Comparison of ENCODE assay signal across 16 cellular contexts in the genomic region with DNA sequence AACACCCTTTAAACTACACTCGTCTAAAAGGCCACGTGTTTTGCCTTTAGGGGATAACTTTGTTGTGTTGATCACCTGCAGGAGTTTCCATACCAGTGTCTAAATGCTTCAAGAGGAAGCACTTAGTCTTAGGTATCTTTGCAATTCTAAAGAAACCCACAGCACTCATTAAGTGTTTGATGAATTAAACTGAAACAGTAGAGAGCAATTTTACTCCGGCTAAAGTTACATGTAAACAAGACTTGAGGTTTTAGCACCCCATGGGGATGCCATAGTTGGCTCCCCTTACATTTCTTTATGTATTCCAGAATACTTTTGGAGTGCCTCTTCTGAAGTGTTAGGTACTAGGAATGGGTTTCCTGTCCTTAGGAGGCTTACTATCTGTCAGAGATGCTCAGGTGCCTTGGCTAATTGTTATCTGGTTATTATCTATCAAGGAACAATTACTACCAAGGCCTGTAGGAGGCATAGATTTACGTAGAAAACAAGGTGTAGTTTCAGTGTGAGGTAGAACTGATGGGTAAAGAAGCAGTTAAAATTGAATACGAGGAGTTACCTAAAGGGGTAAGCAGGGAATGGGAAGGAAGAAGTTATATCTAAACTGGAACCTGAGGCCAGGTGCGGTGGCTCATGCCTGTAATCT.
"Had no signal": no experiment of that assay in that cellular context is flagged by ENCODE, and none has a peak within 500 bp of the region (broad histone marks: within the 10 kb centered on the region; RNA-seq: fewer than 3 reads in every experiment).

No MANE protein-coding gene starts in this region.

- H3K4me1 ChIP-seq: testis, upper lobe of right lung had no signal

- H3K27ac Mint-ChIP-seq: brain; dendritic cell treated with granulocyte-macrophage colony-stimulating factor and Interleukin-4, amounts not matched to agents 40 ng/mL and 50 ng/mL, for 4 days; effector memory CD8-positive, alpha-beta T cell; stimulated activated naive CD8-positive, alpha-beta T cell treated with anti-CD3 and anti-CD28 coated beads, Interleukin-15, amount 100 ng/mL, for 72 hours; T-helper 17 cell had no signal

- H3K27me3 Mint-ChIP-seq: dendritic cell treated with granulocyte-macrophage colony-stimulating factor and Interleukin-4, amounts not matched to agents 40 ng/mL and 50 ng/mL, for 4 days; effector memory CD8-positive, alpha-beta T cell; stimulated activated naive CD8-positive, alpha-beta T cell treated with anti-CD3 and anti-CD28 coated beads, Interleukin-15, amount 100 ng/mL, for 72 hours; T-helper 17 cell had no signal

- H3K4me2 ChIP-seq: hepatocyte had no signal

- H2AFZ ChIP-seq: hepatocyte had no signal

- DNase-seq: activated CD4-positive, alpha-beta T cell treated with anti-CD3 and anti-CD28 coated beads, Interleukin-2, amount 50 U/mL, for 4 hours; activated CD4-positive, CD25-positive, alpha-beta regulatory T cell; activated naive CD4-positive, alpha-beta T cell treated with anti-CD3 and anti-CD28 coated beads, Interleukin-2, amount 50 U/mL, for 16 hours; amygdala; effector memory CD8-positive, alpha-beta T cell; ovary; stimulated activated CD4-positive, alpha-beta T cell treated with anti-CD3 and anti-CD28 coated beads, Interleukin-4, amount 100 ng/mL, for 1 hour; stimulated activated CD8-positive, alpha-beta memory T cell treated with anti-CD3 and anti-CD28 coated beads, Interleukin-4, amount 100 ng/mL, for 48 hours; stimulated activated naive CD8-positive, alpha-beta T cell treated with anti-CD3 and anti-CD28 coated beads, Interleukin-15, amount 100 ng/mL, for 72 hours; T-helper 17 cell; testis; upper lobe of right lung had no signal

- ATAC-seq: effector memory CD8-positive, alpha-beta T cell; stimulated activated naive CD8-positive, alpha-beta T cell treated with anti-CD3 and anti-CD28 coated beads, Interleukin-15, amount 100 ng/mL, for 72 hours; T-helper 17 cell; upper lobe of right lung had no signal

- H3K9me3 ChIP-seq: ovary, testis, upper lobe of right lung had no signal

- H3K27ac ChIP-seq: hepatocyte, ovary, testis, upper lobe of right lung had no signal

- H3K4me1 Mint-ChIP-seq: neural crest cell, T-helper 17 cell had no signal

- H3K27me3 ChIP-seq: hepatocyte, ovary, testis, upper lobe of right lung had no signal

- H3K36me3 ChIP-seq: ovary, upper lobe of right lung had no signal

- H3K4me3 ChIP-seq: hepatocyte, ovary, testis, upper lobe of right lung had no signal

- H3K4me3 Mint-ChIP-seq: brain; dendritic cell treated with granulocyte-macrophage colony-stimulating factor and Interleukin-4, amounts not matched to agents 40 ng/mL and 50 ng/mL, for 4 days; effector memory CD8-positive, alpha-beta T cell; neural crest cell; stimulated activated naive CD8-positive, alpha-beta T cell treated with anti-CD3 and anti-CD28 coated beads, Interleukin-15, amount 100 ng/mL, for 72 hours; T-helper 17 cell had no signal

- H3K9me3 Mint-ChIP-seq: dendritic cell treated with granulocyte-macrophage colony-stimulating factor and Interleukin-4, amounts not matched to agents 40 ng/mL and 50 ng/mL, for 4 days; effector memory CD8-positive, alpha-beta T cell; neural crest cell; stimulated activated naive CD8-positive, alpha-beta T cell treated with anti-CD3 and anti-CD28 coated beads, Interleukin-15, amount 100 ng/mL, for 72 hours had no signal

- H3K36me3 Mint-ChIP-seq: brain had no signal

- H3K79me2 ChIP-seq: hepatocyte had no signal
